ENCODE assay signal across 10 cellular contexts in the genomic region with DNA sequence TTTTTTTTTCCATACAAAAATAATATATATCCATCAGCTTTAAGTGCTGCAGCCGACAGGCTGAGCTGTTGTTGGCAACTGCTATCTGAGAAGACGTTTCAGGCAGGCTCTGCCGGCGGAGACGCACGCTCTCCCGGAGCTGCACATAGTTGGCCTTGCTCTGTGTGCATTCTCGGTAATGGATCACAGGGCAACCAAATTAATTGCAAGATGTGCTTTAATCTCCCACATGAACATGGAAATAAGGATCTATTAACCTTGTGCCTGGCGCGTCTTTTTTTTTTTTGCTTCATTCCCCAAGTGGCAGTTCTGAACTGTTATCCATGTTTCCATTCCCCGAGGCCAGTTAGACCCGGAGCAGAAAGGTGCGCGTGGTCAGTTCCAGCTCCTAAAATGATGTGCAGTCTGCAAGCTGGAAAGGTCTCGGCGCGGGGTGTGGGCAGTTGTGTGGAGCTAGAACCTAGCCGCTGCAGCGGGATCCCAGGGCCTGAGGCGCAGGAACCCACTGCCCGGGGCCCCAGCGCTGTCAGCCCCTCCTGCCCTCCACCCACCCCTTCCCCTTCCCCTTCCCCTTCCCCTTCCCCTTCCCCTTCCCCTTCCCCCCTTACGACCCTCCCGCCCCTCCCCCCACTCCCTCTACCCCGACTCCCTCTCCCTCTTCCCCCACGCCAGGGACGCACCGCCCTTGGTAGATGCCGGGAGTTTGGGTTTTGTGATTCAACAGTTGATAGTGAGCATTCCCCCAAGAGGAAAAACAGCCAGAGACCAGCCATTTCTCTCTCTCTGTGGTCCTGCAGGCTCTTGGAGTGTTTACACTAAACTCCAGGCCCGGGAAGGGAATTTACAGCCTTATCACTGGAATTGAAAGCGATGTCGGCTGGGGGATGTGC.
DNase-seq lines count a peak whose midpoint lies in the region; ATAC-seq, FAIRE-seq and TF ChIP-seq lines count a peak whose summit lies in the region.
"Had no signal": no experiment of that assay in that cellular context is flagged by ENCODE, and none has a peak within 500 bp of the region (broad histone marks: within the 10 kb centered on the region; RNA-seq: fewer than 3 reads in every experiment).

No MANE protein-coding gene starts in this region.

- peak overlapping the region; percentile 79 for H3K4me3 Mint-ChIP-seq in astrocyte (ENCODE audit: unreplicated experiment)
- no peak overlapping the region for H3K4me3 Mint-ChIP-seq in activated CD8-positive, alpha-beta T cell treated with anti-CD3 and anti-CD28 coated beads for 36 hours

- H2AFZ ChIP-seq in astrocyte (ENCODE audit: low read depth, low read length), result peak overlapping the region; percentile 74

- peak overlapping the region; percentile 28 for H3K27ac Mint-ChIP-seq in astrocyte (ENCODE audit: unreplicated experiment)
- H3K27ac Mint-ChIP-seq in activated CD8-positive, alpha-beta T cell treated with anti-CD3 and anti-CD28 coated beads for 36 hours, result no peak overlapping the region
- H3K27ac Mint-ChIP-seq: activated naive CD4-positive, alpha-beta T cell treated with anti-CD3 and anti-CD28 coated beads, Interleukin-2, amount 50 U/mL, for 72 hours had no signal

- H3K27me3 ChIP-seq in astrocyte (ENCODE audit: insufficient read depth, low read length), result peaks cover 17% of the 10 kb centered on the region
- no peaks in the 10 kb centered on the region for H3K27me3 ChIP-seq in rectal smooth muscle tissue (ENCODE audit: control insufficient read depth, insufficient read depth, low read length)

- H3K27ac ChIP-seq in astrocyte (ENCODE audit: low read depth, low read length) (no peak overlapping the region), rectal smooth muscle tissue (ENCODE audit: low read depth, low read length) (peak overlapping the region; percentile 56)

- no peaks in the 10 kb centered on the region for H3K79me2 ChIP-seq in astrocyte (ENCODE audit: insufficient read depth, low read length)

- peaks cover 4% of the 10 kb centered on the region for H3K4me1 ChIP-seq in astrocyte (ENCODE audit: insufficient read depth, low read length)
- peaks cover 2% of the 10 kb centered on the region for H3K4me1 ChIP-seq in rectal smooth muscle tissue (ENCODE audit: control insufficient read depth, insufficient read depth, low read length)

- H3K36me3 Mint-ChIP-seq in astrocyte (ENCODE audit: low read depth, unreplicated experiment), result no peaks in the 10 kb centered on the region
- H3K36me3 Mint-ChIP-seq in activated CD8-positive, alpha-beta T cell treated with anti-CD3 and anti-CD28 coated beads for 36 hours (ENCODE audit: low read depth), result no peaks in the 10 kb centered on the region
- H3K36me3 Mint-ChIP-seq: activated naive CD4-positive, alpha-beta T cell treated with anti-CD3 and anti-CD28 coated beads, Interleukin-2, amount 50 U/mL, for 72 hours had no signal

- DNase-seq in ELF-1 (ENCODE audit: low read depth, low spot score) (peak; percentile 80), astrocyte (ENCODE audit: low read depth) (peak; percentile 32), hepatic stellate cell (ENCODE audit: low spot score) (peak; percentile 21)
- no peak for DNase-seq in activated CD8-positive, alpha-beta T cell treated with anti-CD3 and anti-CD28 coated beads for 36 hours
- DNase-seq in activated naive CD4-positive, alpha-beta T cell (lab: John Stamatoyannopoulos, UW), result no peak
- DNase-seq: EL had no signal

- no peaks in the 10 kb centered on the region for H4K20me1 ChIP-seq in astrocyte (ENCODE audit: insufficient read depth, low read length)

- no peaks in the 10 kb centered on the region for H3K9me3 ChIP-seq in astrocyte (ENCODE audit: insufficient read depth, low read depth, low read length)

- H3K4me3 ChIP-seq in astrocyte (ENCODE audit: insufficient read depth, low read depth, low read length) (peak overlapping the region; percentile 59), rectal smooth muscle tissue (ENCODE audit: low read length) (peak overlapping the region; percentile 45)

- H3K4me2 ChIP-seq in astrocyte (ENCODE audit: low read length), result peak overlapping the region; percentile 85

- peaks cover 18% of the 10 kb centered on the region for H3K27me3 Mint-ChIP-seq in astrocyte (ENCODE audit: low read depth, unreplicated experiment)
- H3K27me3 Mint-ChIP-seq in activated CD8-positive, alpha-beta T cell treated with anti-CD3 and anti-CD28 coated beads for 36 hours, result peaks cover 36% of the 10 kb centered on the region

- H3K36me3 ChIP-seq in astrocyte (ENCODE audit: insufficient read depth, low read length) (no peaks in the 10 kb centered on the region), rectal smooth muscle tissue (ENCODE audit: control insufficient read depth, insufficient read depth, low read length) (no peaks in the 10 kb centered on the region)

- no peaks in the 10 kb centered on the region for H3K9me3 Mint-ChIP-seq in astrocyte (ENCODE audit: unreplicated experiment)
- no peaks in the 10 kb centered on the region for H3K9me3 Mint-ChIP-seq in activated CD8-positive, alpha-beta T cell treated with anti-CD3 and anti-CD28 coated beads for 36 hours
- H3K9me3 Mint-ChIP-seq: activated naive CD4-positive, alpha-beta T cell treated with anti-CD3 and anti-CD28 coated beads, Interleukin-2, amount 50 U/mL, for 72 hours had no signal

- peaks cover 4% of the 10 kb centered on the region for H3K4me1 Mint-ChIP-seq in astrocyte (ENCODE audit: low read depth, unreplicated experiment)
- no peaks in the 10 kb centered on the region for H3K4me1 Mint-ChIP-seq in activated CD8-positive, alpha-beta T cell treated with anti-CD3 and anti-CD28 coated beads for 36 hours (ENCODE audit: low read depth)

- intact Hi-C loops in activated CD8-positive, alpha-beta T cell treated with anti-CD3 and anti-CD28 coated beads for 36 hours (cut with micrococcal nuclease), result no loop called here

- POLR2A ChIA-PET in activated CD8-positive, alpha-beta T cell treated with anti-CD3 and anti-CD28 coated beads for 36 hours (lab: Charles Lee), result no interaction called here

- no peak for TF ChIP-seq CTCF in astrocyte (IDR thresholded peaks at IDR 0.05; ENCODE audit: insufficient read depth, low read depth, low read length)
- TF ChIP-seq CTCF in activated CD8-positive, alpha-beta T cell treated with anti-CD3 and anti-CD28 coated beads for 36 hours (IDR thresholded peaks at IDR 0.05), result no peak

- FAIRE-seq in astrocyte (lab: Jason Lieb, UNC), result no peak

- H3K9ac ChIP-seq in astrocyte (ENCODE audit: low read length), result no peak overlapping the region
- no peak overlapping the region for H3K9ac ChIP-seq in rectal smooth muscle tissue (ENCODE audit: low read length)

- ATAC-seq in activated CD8-positive, alpha-beta T cell treated with anti-CD3 and anti-CD28 coated beads for 36 hours, result no peak
- ATAC-seq in HG03196 (IDR thresholded peaks at IDR 0.05; ENCODE audit: unreplicated experiment) (no peak), HG03521 (IDR thresholded peaks at IDR 0.05; ENCODE audit: unreplicated experiment) (no peak)
- ATAC-seq: activated naive CD4-positive, alpha-beta T cell treated with anti-CD3 and anti-CD28 coated beads, Interleukin-2, amount 50 U/mL, for 72 hours had no signal

- CTCF ChIA-PET in activated CD8-positive, alpha-beta T cell treated with anti-CD3 and anti-CD28 coated beads for 36 hours (lab: Charles Lee), result no interaction called here

Comparison
In these comparisons a context has a peak if more than half of its experiments do, and no peak if none do; other contexts are left out.
1. DNase-seq: peak in ELF-1 (single experiment), astrocyte (single experiment) and hepatic stellate cell (single experiment); none in activated CD8-positive, alpha-beta T cell treated with anti-CD3 and anti-CD28 coated beads for 36 hours (single experiment) and activated naive CD4-positive, alpha-beta T cell (0 of 4).